In the genomic region with DNA sequence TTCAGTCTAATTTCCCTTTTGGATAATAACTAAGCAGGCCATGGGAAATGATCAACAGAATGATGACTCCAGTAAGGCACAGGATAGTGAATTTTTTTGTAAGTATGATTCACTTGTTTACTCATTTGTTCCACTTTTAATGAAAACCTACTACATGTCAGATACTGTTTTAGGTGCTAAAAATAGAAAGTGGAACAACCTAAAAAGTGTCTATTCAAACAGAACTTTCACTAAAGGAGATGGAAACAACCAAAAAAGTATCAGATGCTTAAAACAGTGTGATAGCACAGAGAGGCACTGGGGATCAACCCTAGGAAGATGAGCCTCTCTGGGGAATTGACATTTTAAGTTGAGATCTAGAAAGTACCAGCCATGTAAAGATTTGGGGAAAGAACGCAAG, we compare ENCODE assay signal across 13 cellular contexts. TPM values are rescaled to one million over a fixed set of nuclear protein-coding genes. Genes with fewer than 3 reads are reported as not detected.
DNase-seq lines count a peak whose midpoint lies in the region; ATAC-seq and TF ChIP-seq lines count a peak whose summit lies in the region.
"Had no signal": no experiment of that assay in that cellular context is flagged by ENCODE, and none has a peak within 500 bp of the region (broad histone marks: within the 10 kb centered on the region; RNA-seq: fewer than 3 reads in every experiment).

No MANE protein-coding gene starts in this region.

- DNase-seq in osteocyte (ENCODE audit: extremely low spot score, unreplicated experiment) (no peak), NCI-H2107 (lab: John Stamatoyannopoulos, UW) (no peak), SHP77 (lab: John Stamatoyannopoulos, UW) (no peak)
- no peak for DNase-seq in activated effector memory CD4-positive, alpha-beta T cell treated with anti-CD3 and anti-CD28 coated beads, Interleukin-2, amount 50 U/mL, for 16 hours
- DNase-seq: activated CD4-positive, alpha-beta T cell treated with anti-CD3 and anti-CD28 coated beads for 4 hours; islet precursor cell; NCI-H526 had no signal

- H3K36me3 Mint-ChIP-seq in osteocyte (ENCODE audit: unreplicated experiment), result no peaks in the 10 kb centered on the region

- H3K27ac Mint-ChIP-seq in osteocyte (ENCODE audit: unreplicated experiment), result peak overlapping the region; percentile 16
- H3K27ac Mint-ChIP-seq: dendritic cell treated with granulocyte-macrophage colony-stimulating factor and Interleukin-4, amounts not matched to agents 40 ng/mL and 50 ng/mL, for 4 days had no signal

- no peak overlapping the region for H3K9ac ChIP-seq in OCI-LY3 (ENCODE audit: low read length)

- no peak overlapping the region for H3K27ac ChIP-seq in OCI-LY3 (ENCODE audit: low read length)
- H3K27ac ChIP-seq: thoracic aorta had no signal

- H3K36me3 ChIP-seq in OCI-LY3 (replicated peaks; ENCODE audit: low read depth, low read length), result no peaks in the 10 kb centered on the region
- H3K36me3 ChIP-seq: thoracic aorta had no signal

- H3K4me1 Mint-ChIP-seq in osteocyte (ENCODE audit: unreplicated experiment), result peaks cover 76% of the 10 kb centered on the region

- H3K4me2 ChIP-seq in OCI-LY3 (ENCODE audit: low read length), result peak overlapping the region; percentile 58

- no peak overlapping the region for H3K4me3 Mint-ChIP-seq in osteocyte (ENCODE audit: unreplicated experiment)
- H3K4me3 Mint-ChIP-seq: dendritic cell treated with granulocyte-macrophage colony-stimulating factor and Interleukin-4, amounts not matched to agents 40 ng/mL and 50 ng/mL, for 4 days had no signal

- no peaks in the 10 kb centered on the region for H3K9me3 ChIP-seq in OCI-LY3 (ENCODE audit: insufficient read depth, low read length)
- H3K9me3 ChIP-seq: thoracic aorta had no signal

- peaks cover 8% of the 10 kb centered on the region for H3K27me3 ChIP-seq in OCI-LY3 (ENCODE audit: low read depth, low read length)

- peaks cover 44% of the 10 kb centered on the region for H3K4me1 ChIP-seq in OCI-LY3 (ENCODE audit: low read length)

- ATAC-seq in GM18909 (IDR thresholded peaks at IDR 0.05; ENCODE audit: poor library complexity, unreplicated experiment) (peak; percentile 47), HG02588 (IDR thresholded peaks at IDR 0.05; ENCODE audit: unreplicated experiment) (peak; percentile 48), HG03460 (IDR thresholded peaks at IDR 0.05; ENCODE audit: unreplicated experiment) (no peak)

- TF ChIP-seq CTCF in OCI-LY3 (IDR thresholded peaks at IDR 0.05; ENCODE audit: low read depth, low read length) (no peak), osteocyte (IDR thresholded peaks at IDR 0.05) (no peak)

- H3K9me3 Mint-ChIP-seq in osteocyte (ENCODE audit: unreplicated experiment), result no peaks in the 10 kb centered on the region
- H3K9me3 Mint-ChIP-seq: dendritic cell treated with granulocyte-macrophage colony-stimulating factor and Interleukin-4, amounts not matched to agents 40 ng/mL and 50 ng/mL, for 4 days had no signal

- H4K20me1 ChIP-seq in OCI-LY3 (ENCODE audit: insufficient read depth, low read length), result peaks cover 82% of the 10 kb centered on the region

- no peak overlapping the region for H2AFZ ChIP-seq in OCI-LY3 (ENCODE audit: low read depth, low read length)

- H3K79me2 ChIP-seq in OCI-LY3 (ENCODE audit: low read length), result peaks cover 72% of the 10 kb centered on the region

- no peaks in the 10 kb centered on the region for H3K27me3 Mint-ChIP-seq in osteocyte (ENCODE audit: unreplicated experiment)
- H3K27me3 Mint-ChIP-seq: dendritic cell treated with granulocyte-macrophage colony-stimulating factor and Interleukin-4, amounts not matched to agents 40 ng/mL and 50 ng/mL, for 4 days had no signal

- H3K4me3 ChIP-seq in OCI-LY3 (ENCODE audit: low read length), result peak overlapping the region; percentile 15; the same call in 1 of the 2 replicates
- H3K4me3 ChIP-seq: thoracic aorta had no signal

RNA-seq across cellular contexts. Expression of gene RYK, which starts 11.1 kb away (rescaled TPM):
- 68.1 and 70.7 TPM in 2 replicates for total RNA-seq in osteocyte
